13 cellular contexts compared by ENCODE assay signal in the genomic region with DNA sequence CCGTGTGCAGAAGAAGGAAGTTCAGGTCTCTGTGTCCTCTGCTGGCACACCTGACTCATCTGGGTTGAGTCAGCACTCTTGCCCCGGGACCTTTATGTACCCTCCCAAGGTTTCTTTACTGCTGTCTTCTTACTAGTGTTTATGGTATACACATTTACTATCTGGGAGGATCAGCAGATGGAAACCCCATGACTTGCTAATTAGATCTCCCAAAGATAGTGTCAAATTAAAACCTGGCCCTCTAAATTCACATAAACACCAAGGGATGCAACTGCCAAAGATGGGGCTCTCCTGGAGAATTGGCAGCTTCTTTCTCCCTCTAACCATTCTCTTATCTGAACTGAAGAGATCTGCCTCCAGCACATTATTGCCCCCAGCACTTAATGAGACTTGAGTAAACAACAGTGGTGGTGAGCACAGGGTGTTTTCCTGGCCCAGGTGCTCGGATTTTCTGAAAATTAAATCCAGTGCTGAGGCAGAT.
DNase-seq lines count a peak whose midpoint lies in the region; ATAC-seq and TF ChIP-seq lines count a peak whose summit lies in the region.
"Had no signal": no experiment of that assay in that cellular context is flagged by ENCODE, and none has a peak within 500 bp of the region (broad histone marks: within the 10 kb centered on the region; RNA-seq: fewer than 3 reads in every experiment).

No MANE protein-coding gene starts in this region.

- peak; percentile 47; the same call in 1 of the 2 replicates for ATAC-seq in HCT116
- peak; percentile 82 for ATAC-seq in RWPE2 (ENCODE audit: low read depth)
- peak; percentile 71 for ATAC-seq in mucosa of descending colon
- no peak for ATAC-seq in GM19455 (IDR thresholded peaks at IDR 0.05; ENCODE audit: unreplicated experiment)
- ATAC-seq: left lobe of liver, psoas muscle had no signal

- DNase-seq in HCT116 (ENCODE audit: low read depth, low spot score), result no peak
- DNase-seq in NCI-H1436 treated with DMSO at 0.1 percent for 48 hours (lab: John Stamatoyannopoulos, UW), result peak; percentile 83
- DNase-seq in RWPE2 (ENCODE audit: low spot score), result no peak
- no peak for DNase-seq in mucosa of descending colon
- no peak for DNase-seq in activated CD4-positive, CD25-positive, alpha-beta regulatory T cell (lab: John Stamatoyannopoulos, UW)
- DNase-seq in MG63, result no peak
- DNase-seq: activated CD4-positive, alpha-beta memory T cell treated with anti-CD3 and anti-CD28 coated beads, Interleukin-2, amount 10 ng/mL, durations not matched to agents 7 days and 5 days; adrenal gland; psoas muscle; SIG-M5 had no signal

- peak overlapping the region; percentile 85 for H2AFZ ChIP-seq in HCT116 (ENCODE audit: low read depth, low read length, poor library complexity, severe bottlenecking)

- no peaks in the 10 kb centered on the region for H4K20me1 ChIP-seq in HCT116 (ENCODE audit: insufficient read depth)
- H4K20me1 ChIP-seq: BLaER1 had no signal

- peak overlapping the region; percentile 49 for H3K4me2 ChIP-seq in HCT116 (ENCODE audit: low read length)
- H3K4me2 ChIP-seq: BLaER1 had no signal

- CTCF ChIA-PET in HCT116 (lab: Charles Lee), result interaction anchor here (1.0 to 1.7 kb wide), 2 partner anchors 59 to 71 kb away, joined by 3 to 4 read pairs; no protein-coding TSS in a partner anchor

- RAD21 ChIA-PET in HCT116 (lab: Charles Lee; ENCODE audit: low non-redundant PET in 1 of 2, low total read pairs in 2 of 2, uncharacterized antibody in 2 of 2, unreplicated experiment in 2 of 2), result no interaction called here

- H3K9me3 ChIP-seq in HCT116 (ENCODE audit: control insufficient read depth in 1 of 2, insufficient read depth in 1 of 2, low read depth in 1 of 2, low read length in 2 of 2), result no peaks in the 10 kb centered on the region
- H3K9me3 ChIP-seq in RWPE2 (ENCODE audit: severe bottlenecking), result no peaks in the 10 kb centered on the region
- H3K9me3 ChIP-seq in mucosa of descending colon, result no peaks in the 10 kb centered on the region
- H3K9me3 ChIP-seq in MG63, result peaks cover 1% of the 10 kb centered on the region; the same call in 1 of the 2 replicates
- H3K9me3 ChIP-seq: adrenal gland, BLaER1, psoas muscle had no signal

- no TSS peak for BruUV-seq in HCT116 (replicated peaks; lab: Mats Ljungman, UMichigan)

- H3K36me3 ChIP-seq in HCT116 (ENCODE audit: control insufficient read depth in 1 of 2, insufficient read depth in 2 of 2, low read length in 2 of 2), result no peaks in the 10 kb centered on the region
- no peaks in the 10 kb centered on the region for H3K36me3 ChIP-seq in RWPE2 (ENCODE audit: low read depth)
- no peaks in the 10 kb centered on the region for H3K36me3 ChIP-seq in mucosa of descending colon (ENCODE audit: low read depth)
- H3K36me3 ChIP-seq in MG63, result no peaks in the 10 kb centered on the region
- H3K36me3 ChIP-seq: adrenal gland, BLaER1 had no signal

- no peak overlapping the region for H3K9ac ChIP-seq in HCT116 (ENCODE audit: low read length)
- H3K9ac ChIP-seq: BLaER1 had no signal

- POLR2A ChIA-PET in HCT116 (lab: Charles Lee), result interaction anchor here (3.1 kb wide), 1 partner anchor 10 kb away, joined by 10 read pairs; no protein-coding TSS in a partner anchor

- peaks cover 0 to 16% of the 10 kb centered on the region in 2 experiments; a peak in 2 of 4 replicates for H3K4me1 ChIP-seq in HCT116 (ENCODE audit: control insufficient read depth in 1 of 2, insufficient read depth in 2 of 2, low read length in 2 of 2)
- H3K4me1 ChIP-seq in RWPE2 (ENCODE audit: insufficient read depth, poor library complexity, severe bottlenecking), result peaks cover 45% of the 10 kb centered on the region
- no peaks in the 10 kb centered on the region for H3K4me1 ChIP-seq in mucosa of descending colon (ENCODE audit: low read depth)
- H3K4me1 ChIP-seq: adrenal gland, BLaER1, psoas muscle had no signal

- H3K27me3 ChIP-seq in HCT116 (ENCODE audit: insufficient read depth, low read length), result no peaks in the 10 kb centered on the region
- no peaks in the 10 kb centered on the region for H3K27me3 ChIP-seq in RWPE2 (ENCODE audit: insufficient read depth, poor library complexity, severe bottlenecking)
- H3K27me3 ChIP-seq in MG63, result no peaks in the 10 kb centered on the region
- H3K27me3 ChIP-seq: BLaER1 had no signal

- TF ChIP-seq CTCF in HCT116 (IDR thresholded peaks at IDR 0.05 in 2 of 3, conservative IDR thresholded peaks at IDR 0.05 in 1 of 3; ENCODE audit: borderline replicate concordance in 1 of 3, insufficient read depth in 1 of 3, low read depth in 2 of 3, low read length in 2 of 3) (no peak), RWPE2 (IDR thresholded peaks at IDR 0.05; ENCODE audit: poor library complexity, severe bottlenecking) (no peak), mucosa of descending colon (IDR thresholded peaks at IDR 0.05) (no peak)

- H3K27ac ChIP-seq in HCT116 (ENCODE audit: low read depth, low read length), result no peak overlapping the region
- H3K27ac ChIP-seq in RWPE2 (ENCODE audit: poor library complexity, severe bottlenecking), result peak overlapping the region; percentile 87
- H3K27ac ChIP-seq: adrenal gland, BLaER1, psoas muscle had no signal

- no peak overlapping the region for H3K4me3 ChIP-seq in HCT116 (replicated peaks in 1 of 2; ENCODE audit: low read depth in 1 of 2, low read length in 2 of 2)
- H3K4me3 ChIP-seq in RWPE2 (ENCODE audit: severe bottlenecking), result no peak overlapping the region
- no peak overlapping the region for H3K4me3 ChIP-seq in mucosa of descending colon
- no peak overlapping the region for H3K4me3 ChIP-seq in MG63
- H3K4me3 ChIP-seq: adrenal gland, BLaER1, psoas muscle had no signal

- TF ChIP-seq POLR2A in HCT116 (IDR thresholded peaks at IDR 0.05; ENCODE audit: borderline replicate concordance, extremely low read depth, insufficient read depth, insufficient read length), result no peak

- H3K9me2 ChIP-seq in HCT116 (ENCODE audit: insufficient read depth), result no peaks in the 10 kb centered on the region

- no peaks in the 10 kb centered on the region for H3K79me2 ChIP-seq in HCT116 (ENCODE audit: insufficient read depth, low read length)

- TF ChIP-seq RAD21 in HCT116 (IDR thresholded peaks at IDR 0.05; ENCODE audit: low read depth), result no peak

- intact Hi-C loops in HCT116 (cut with micrococcal nuclease) (no loop called here), mucosa of descending colon (cut with DNase I, micrococcal nuclease) (no loop called here)

TF ChIP-seq in HCT116, 20 proteins besides CTCF, POLR2A, EP300 and RAD21 (continues in another document):
- TF ChIP-seq, protein P1, sequence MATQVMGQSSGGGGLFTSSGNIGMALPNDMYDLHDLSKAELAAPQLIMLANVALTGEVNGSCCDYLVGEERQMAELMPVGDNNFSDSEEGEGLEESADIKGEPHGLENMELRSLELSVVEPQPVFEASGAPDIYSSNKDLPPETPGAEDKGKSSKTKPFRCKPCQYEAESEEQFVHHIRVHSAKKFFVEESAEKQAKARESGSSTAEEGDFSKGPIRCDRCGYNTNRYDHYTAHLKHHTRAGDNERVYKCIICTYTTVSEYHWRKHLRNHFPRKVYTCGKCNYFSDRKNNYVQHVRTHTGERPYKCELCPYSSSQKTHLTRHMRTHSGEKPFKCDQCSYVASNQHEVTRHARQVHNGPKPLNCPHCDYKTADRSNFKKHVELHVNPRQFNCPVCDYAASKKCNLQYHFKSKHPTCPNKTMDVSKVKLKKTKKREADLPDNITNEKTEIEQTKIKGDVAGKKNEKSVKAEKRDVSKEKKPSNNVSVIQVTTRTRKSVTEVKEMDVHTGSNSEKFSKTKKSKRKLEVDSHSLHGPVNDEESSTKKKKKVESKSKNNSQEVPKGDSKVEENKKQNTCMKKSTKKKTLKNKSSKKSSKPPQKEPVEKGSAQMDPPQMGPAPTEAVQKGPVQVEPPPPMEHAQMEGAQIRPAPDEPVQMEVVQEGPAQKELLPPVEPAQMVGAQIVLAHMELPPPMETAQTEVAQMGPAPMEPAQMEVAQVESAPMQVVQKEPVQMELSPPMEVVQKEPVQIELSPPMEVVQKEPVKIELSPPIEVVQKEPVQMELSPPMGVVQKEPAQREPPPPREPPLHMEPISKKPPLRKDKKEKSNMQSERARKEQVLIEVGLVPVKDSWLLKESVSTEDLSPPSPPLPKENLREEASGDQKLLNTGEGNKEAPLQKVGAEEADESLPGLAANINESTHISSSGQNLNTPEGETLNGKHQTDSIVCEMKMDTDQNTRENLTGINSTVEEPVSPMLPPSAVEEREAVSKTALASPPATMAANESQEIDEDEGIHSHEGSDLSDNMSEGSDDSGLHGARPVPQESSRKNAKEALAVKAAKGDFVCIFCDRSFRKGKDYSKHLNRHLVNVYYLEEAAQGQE (IDR thresholded peaks at IDR 0.05; ENCODE audit: low read depth), result no peak
- TF ChIP-seq, protein P2, sequence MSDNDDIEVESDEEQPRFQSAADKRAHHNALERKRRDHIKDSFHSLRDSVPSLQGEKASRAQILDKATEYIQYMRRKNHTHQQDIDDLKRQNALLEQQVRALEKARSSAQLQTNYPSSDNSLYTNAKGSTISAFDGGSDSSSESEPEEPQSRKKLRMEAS (IDR thresholded peaks at IDR 0.05), result no peak
- TF ChIP-seq, protein P3, sequence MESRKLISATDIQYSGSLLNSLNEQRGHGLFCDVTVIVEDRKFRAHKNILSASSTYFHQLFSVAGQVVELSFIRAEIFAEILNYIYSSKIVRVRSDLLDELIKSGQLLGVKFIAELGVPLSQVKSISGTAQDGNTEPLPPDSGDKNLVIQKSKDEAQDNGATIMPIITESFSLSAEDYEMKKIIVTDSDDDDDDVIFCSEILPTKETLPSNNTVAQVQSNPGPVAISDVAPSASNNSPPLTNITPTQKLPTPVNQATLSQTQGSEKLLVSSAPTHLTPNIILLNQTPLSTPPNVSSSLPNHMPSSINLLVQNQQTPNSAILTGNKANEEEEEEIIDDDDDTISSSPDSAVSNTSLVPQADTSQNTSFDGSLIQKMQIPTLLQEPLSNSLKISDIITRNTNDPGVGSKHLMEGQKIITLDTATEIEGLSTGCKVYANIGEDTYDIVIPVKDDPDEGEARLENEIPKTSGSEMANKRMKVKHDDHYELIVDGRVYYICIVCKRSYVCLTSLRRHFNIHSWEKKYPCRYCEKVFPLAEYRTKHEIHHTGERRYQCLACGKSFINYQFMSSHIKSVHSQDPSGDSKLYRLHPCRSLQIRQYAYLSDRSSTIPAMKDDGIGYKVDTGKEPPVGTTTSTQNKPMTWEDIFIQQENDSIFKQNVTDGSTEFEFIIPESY (IDR thresholded peaks at IDR 0.05; ENCODE audit: extremely low read depth, insufficient replicate concordance, low read length), result no peak
- TF ChIP-seq CBX3 (IDR thresholded peaks at IDR 0.05; ENCODE audit: low read depth) (no peak), SP1 (IDR thresholded peaks at IDR 0.05; ENCODE audit: low read depth) (peak; percentile 37; the same call in 1 of the 2 replicates), ZFX (IDR thresholded peaks at IDR 0.05) (no peak), EZH2phosphoT487 (IDR thresholded peaks at IDR 0.05; ENCODE audit: borderline replicate concordance) (no peak), JUND (IDR thresholded peaks at IDR 0.05) (peak; percentile 82), SRF (IDR thresholded peaks at IDR 0.05; ENCODE audit: low read depth) (no peak), TCF7L2 (IDR thresholded peaks at IDR 0.05; ENCODE audit: borderline replicate concordance, extremely low read depth, insufficient read depth, insufficient read length) (no peak), EGR1 (IDR thresholded peaks at IDR 0.05; ENCODE audit: low read depth) (no peak), POLR2AphosphoS5 (IDR thresholded peaks at IDR 0.05; ENCODE audit: low read depth, low read length) (no peak)
